20 cellular contexts compared by ENCODE assay signal in genomic region chr7:25368599-25368998, GRCh38.
DNase-seq lines count a peak whose midpoint lies in the region; ATAC-seq and TF ChIP-seq lines count a peak whose summit lies in the region.
"Had no signal": no experiment of that assay in that cellular context is flagged by ENCODE, and none has a peak within 500 bp of the region (broad histone marks: within the 10 kb centered on the region; RNA-seq: fewer than 3 reads in every experiment).

No MANE protein-coding gene starts in this region.

- H3K9me2 ChIP-seq in Loucy (replicated peaks; ENCODE audit: low read depth, low read length) = no peaks in the 10 kb centered on the region

- no peaks in the 10 kb centered on the region for H3F3A ChIP-seq in Loucy (ENCODE audit: low read depth)

- H3K4me2 ChIP-seq in Loucy (ENCODE audit: low read depth, low read length, poor library complexity, severe bottlenecking) = peak overlapping the region; percentile 2
- H3K4me2 ChIP-seq: BLaER1 had no signal

- H3K27me3 ChIP-seq in Loucy (ENCODE audit: insufficient read depth, low read length, poor library complexity, severe bottlenecking) = no peaks in the 10 kb centered on the region
- no peaks in the 10 kb centered on the region for H3K27me3 ChIP-seq in esophagus muscularis mucosa
- H3K27me3 ChIP-seq: BLaER1 had no signal

- H3K9me3 ChIP-seq in Loucy (ENCODE audit: insufficient read depth, low read depth, low read length) = 0 out of 2 replicates have a peak, but pooled peaks cover 6% of the 10 kb centered on the region
- peaks cover 3 to 11% (median 11%) of the 10 kb centered on the region in 4 donors for H3K9me3 ChIP-seq in esophagus muscularis mucosa

- H2AFZ ChIP-seq in Loucy (ENCODE audit: low read length) = no peak overlapping the region
- H2AFZ ChIP-seq: GM23248 had no signal

- intact Hi-C loops in activated naive CD4-positive, alpha-beta T cell treated with anti-CD3 and anti-CD28 coated beads for 36 hours (cut with micrococcal nuclease) = no loop called here
- intact Hi-C loops in esophagus muscularis mucosa (cut with DNase I) = no loop called here

- H3K4me1 ChIP-seq in Loucy (ENCODE audit: insufficient read depth, low read length, poor library complexity, severe bottlenecking) (peaks cover 7% of the 10 kb centered on the region), esophagus muscularis mucosa (peaks cover 0 to 10% (median 9%) of the 10 kb centered on the region in 4 donors)
- H3K4me1 ChIP-seq: Caco-2 had no signal

- no peaks in the 10 kb centered on the region for H3K36me3 ChIP-seq in Loucy (ENCODE audit: insufficient read depth, low read length)
- no peaks in the 10 kb centered on the region for H3K36me3 ChIP-seq in esophagus muscularis mucosa
- H3K36me3 ChIP-seq: BLaER1 had no signal

- CTCF ChIA-PET in activated naive CD4-positive, alpha-beta T cell treated with anti-CD3 and anti-CD28 coated beads for 36 hours (lab: Charles Lee) = interaction anchor here (1.2 kb wide), 1 partner anchor 197 kb away, joined by 3 read pairs; no protein-coding TSS in a partner anchor

- H3K4me3 ChIP-seq in Loucy (ENCODE audit: low read length, poor library complexity, severe bottlenecking) (no peak overlapping the region), esophagus muscularis mucosa (no peak overlapping the region)
- H3K4me3 ChIP-seq: BLaER1, GM23248 had no signal

- ATAC-seq in activated naive CD4-positive, alpha-beta T cell treated with anti-CD3 and anti-CD28 coated beads, Interleukin-2, amount 50 U/mL, for 72 hours = peak; percentile 50 to 67
- ATAC-seq: CD8-positive, alpha-beta T cell had no signal

- no peak overlapping the region for H3K27ac ChIP-seq in esophagus muscularis mucosa (replicated peaks in 1 of 4)
- H3K27ac ChIP-seq: 22Rv1, BLaER1, C4-2B, GM23248 had no signal

- H3K27me3 Mint-ChIP-seq in activated naive CD4-positive, alpha-beta T cell treated with anti-CD3 and anti-CD28 coated beads for 36 hours (ENCODE audit: low read depth) = peaks cover 9% of the 10 kb centered on the region
- H3K27me3 Mint-ChIP-seq in nephron (ENCODE audit: low read depth) = no peaks in the 10 kb centered on the region
- H3K27me3 Mint-ChIP-seq in immature natural killer cell (ENCODE audit: low read depth in 3 of 3) = peaks cover 3 to 4% (median 3%) of the 10 kb centered on the region in 3 donors

- H3K4me1 Mint-ChIP-seq in activated naive CD4-positive, alpha-beta T cell treated with anti-CD3 and anti-CD28 coated beads for 36 hours (ENCODE audit: low read depth) = no peaks in the 10 kb centered on the region
- H3K4me1 Mint-ChIP-seq in nephron (peaks cover 18% of the 10 kb centered on the region), immature natural killer cell (no peaks in the 10 kb centered on the region)
- H3K4me1 Mint-ChIP-seq: B cell; CD4-positive, CD25-positive, alpha-beta regulatory T cell had no signal

- no peak for DNase-seq in activated naive CD4-positive, alpha-beta T cell treated with anti-CD3 and anti-CD28 coated beads, Interleukin-2, amount 50 U/mL, for 72 hours (ENCODE audit: low spot score in 2 of 2)
- no peak for DNase-seq in activated naive CD4-positive, alpha-beta T cell treated with anti-CD3 and anti-CD28 coated beads for 36 hours
- peak; percentile 62 for DNase-seq in esophagus muscularis mucosa (ENCODE audit: extremely low spot score)
- no peak for DNase-seq in immature natural killer cell
- DNase-seq in SHP77 (lab: John Stamatoyannopoulos, UW) = no peak
- DNase-seq in T-helper 1 cell = no peak
- DNase-seq: Caco-2; CD4-positive, CD25-positive, alpha-beta regulatory T cell; CD8-positive, alpha-beta T cell; DMS153; DND-41; GM23248; H7; HCEC 1CT had no signal

- no peaks in the 10 kb centered on the region for H3K79me2 ChIP-seq in Loucy (ENCODE audit: insufficient read depth, low read length)

- no peaks in the 10 kb centered on the region for H4K20me1 ChIP-seq in Loucy (ENCODE audit: insufficient read depth, low read length, poor library complexity, severe bottlenecking)
- H4K20me1 ChIP-seq: BLaER1 had no signal

- H3K4me3 Mint-ChIP-seq in activated naive CD4-positive, alpha-beta T cell treated with anti-CD3 and anti-CD28 coated beads for 36 hours = no peak overlapping the region
- H3K4me3 Mint-ChIP-seq in nephron (no peak overlapping the region), immature natural killer cell (no peak overlapping the region)
- H3K4me3 Mint-ChIP-seq: B cell; CD4-positive, CD25-positive, alpha-beta regulatory T cell; CD8-positive, alpha-beta T cell had no signal

- peaks cover 13 to 14% of the 10 kb centered on the region in 2 donors for H3K9me3 Mint-ChIP-seq in activated naive CD4-positive, alpha-beta T cell treated with anti-CD3 and anti-CD28 coated beads, Interleukin-2, amount 50 U/mL, for 72 hours
- H3K9me3 Mint-ChIP-seq in activated naive CD4-positive, alpha-beta T cell treated with anti-CD3 and anti-CD28 coated beads for 36 hours = peaks cover 16% of the 10 kb centered on the region
- H3K9me3 Mint-ChIP-seq in nephron (peaks cover 36% of the 10 kb centered on the region), immature natural killer cell (peaks cover 0 to 17% (median 11%) of the 10 kb centered on the region in 6 donors)

- 89% methylated on average over 3 of the region's 3 CpGs for WGBS in esophagus muscularis mucosa

- TF ChIP-seq CTCF in Loucy (conservative IDR thresholded peaks at IDR 0.05; ENCODE audit: low read length) = no peak
- no peak for TF ChIP-seq CTCF in esophagus muscularis mucosa (IDR thresholded peaks at IDR 0.05)
- no peak for TF ChIP-seq CTCF in nephron (IDR thresholded peaks at IDR 0.05; ENCODE audit: unreplicated experiment in 3 of 3)

- no peak for TF ChIP-seq POLR2A in esophagus muscularis mucosa (IDR thresholded peaks at IDR 0.05; ENCODE audit: low read depth)

- H3K36me3 Mint-ChIP-seq in activated naive CD4-positive, alpha-beta T cell treated with anti-CD3 and anti-CD28 coated beads, Interleukin-2, amount 50 U/mL, for 72 hours = peaks cover 13 to 26% of the 10 kb centered on the region in 2 donors
- H3K36me3 Mint-ChIP-seq in activated naive CD4-positive, alpha-beta T cell treated with anti-CD3 and anti-CD28 coated beads for 36 hours (ENCODE audit: low read depth) = peaks cover 2% of the 10 kb centered on the region
- H3K36me3 Mint-ChIP-seq in nephron (ENCODE audit: low read depth) (peaks cover 5% of the 10 kb centered on the region), immature natural killer cell (no peaks in the 10 kb centered on the region)
- H3K36me3 Mint-ChIP-seq: CD4-positive, CD25-positive, alpha-beta regulatory T cell; CD8-positive, alpha-beta T cell had no signal

- no peak for TF ChIP-seq EP300 in esophagus muscularis mucosa (IDR thresholded peaks at IDR 0.05)

- no peak overlapping the region for H3K9ac ChIP-seq in Loucy (ENCODE audit: low read depth, low read length, poor library complexity, severe bottlenecking)
- H3K9ac ChIP-seq: BLaER1, GM23248 had no signal

- H3K27ac Mint-ChIP-seq in activated naive CD4-positive, alpha-beta T cell treated with anti-CD3 and anti-CD28 coated beads, Interleukin-2, amount 50 U/mL, for 72 hours = no peak overlapping the region
- no peak overlapping the region for H3K27ac Mint-ChIP-seq in activated naive CD4-positive, alpha-beta T cell treated with anti-CD3 and anti-CD28 coated beads for 36 hours
- H3K27ac Mint-ChIP-seq in nephron (peak overlapping the region in 2 of 3 experiments; percentile 86 to 96), immature natural killer cell (no peak overlapping the region)
- H3K27ac Mint-ChIP-seq: B cell; CD4-positive, CD25-positive, alpha-beta regulatory T cell; CD8-positive, alpha-beta T cell had no signal

Comparison
In these comparisons a context has a peak if more than half of its experiments do, and no peak if none do; other contexts are left out.
1. H3K27ac Mint-ChIP-seq: peak in nephron (2 of 3); none in activated naive CD4-positive, alpha-beta T cell treated with anti-CD3 and anti-CD28 coated beads, Interleukin-2, amount 50 U/mL, for 72 hours (0 of 2), activated naive CD4-positive, alpha-beta T cell treated with anti-CD3 and anti-CD28 coated beads for 36 hours (single experiment) and immature natural killer cell (0 of 6).